ENCODE assay signal across 8 cellular contexts in the genomic region with DNA sequence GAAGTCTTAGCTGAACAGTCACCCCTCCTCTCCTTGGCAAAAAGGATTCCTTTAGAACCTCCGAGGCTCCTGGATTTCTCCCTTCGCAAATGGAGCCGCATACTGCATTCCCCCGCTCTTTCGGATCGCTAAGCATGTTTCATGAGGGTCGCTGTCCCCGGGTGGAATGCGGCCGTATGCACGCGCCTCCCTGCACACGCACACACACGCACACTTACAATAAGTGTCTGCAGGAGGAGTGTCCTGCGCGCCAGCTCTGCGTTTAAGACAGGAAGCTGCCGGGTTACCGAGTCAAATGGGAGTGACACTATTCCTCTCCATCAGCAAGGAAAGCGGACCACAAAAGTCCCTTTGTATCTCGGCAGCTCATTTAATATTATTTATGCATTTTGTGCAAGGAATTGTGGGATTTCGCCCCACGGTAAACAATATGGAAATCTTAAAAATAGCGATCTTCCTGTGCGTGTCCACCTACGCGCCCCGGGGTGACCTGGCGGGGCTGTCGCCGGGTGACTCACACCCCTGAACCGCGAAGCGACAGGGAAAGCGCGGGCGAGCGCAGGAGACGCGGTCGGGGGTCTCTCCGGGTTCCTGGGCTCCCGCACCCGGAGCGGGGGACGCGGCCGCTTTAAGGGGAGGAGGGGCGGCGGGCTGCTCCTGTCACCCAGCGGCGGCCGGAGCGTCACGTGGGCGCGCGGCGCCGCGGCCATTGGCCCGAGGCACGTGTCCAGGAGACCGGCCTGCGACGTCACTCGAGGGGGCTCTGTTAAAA. TPM values are rescaled to one million over a fixed set of nuclear protein-coding genes. Genes with fewer than 3 reads are reported as not detected.
DNase-seq lines count a peak whose midpoint lies in the region; ATAC-seq and TF ChIP-seq lines count a peak whose summit lies in the region.

No MANE protein-coding gene starts in this region.

- H3K9me3 ChIP-seq in Peyer's patch (no peaks in the 10 kb centered on the region), lower lobe of right lung (no peaks in the 10 kb centered on the region)

- H3K4me1 ChIP-seq in Peyer's patch: peaks cover 0 to 39% (median 6%) of the 10 kb centered on the region in 4 donors
- H3K4me1 ChIP-seq in lower lobe of right lung: peaks cover 23% of the 10 kb centered on the region

- DNase-seq in AG04449 (ENCODE audit: low read depth, low spot score): no peak
- peak; percentile 61 for DNase-seq in GM19238 (ENCODE audit: insufficient read length, low spot score)
- DNase-seq in Peyer's patch: peak in 2 of 3 donors; percentile 60 to 76
- peak; percentile 9 to 73 for DNase-seq in dermis microvascular lymphatic vessel endothelial cell (ENCODE audit: low read depth in 2 of 2)
- no peak for DNase-seq in lower lobe of right lung
- DNase-seq in stimulated activated CD8-positive, alpha-beta memory T cell treated with anti-CD3 and anti-CD28 coated beads, Interleukin-7, amount 100 ng/mL, for 4 hours (ENCODE audit: low read depth in 2 of 2): peak; percentile 8 to 38

- H3K27me3 ChIP-seq in Peyer's patch (peaks cover 0 to 82% of the 10 kb centered on the region in 2 donors), lower lobe of right lung (ENCODE audit: low read depth) (peaks cover 96% of the 10 kb centered on the region)

- H3K4me3 ChIP-seq in AG04449 (ENCODE audit: low read depth, low read length) (peak overlapping the region; percentile 49), Peyer's patch (peak overlapping the region; percentile 27 to 53 (median 43)), lower lobe of right lung (peak overlapping the region; percentile 47)

- TF ChIP-seq POLR2A in Peyer's patch (IDR thresholded peaks at IDR 0.05): no peak

- CTCF ChIA-PET in AG04449 (lab: Yijun Ruan, JAX): no interaction called here

- H3K27ac ChIP-seq in Peyer's patch (no peak overlapping the region), lower lobe of right lung (no peak overlapping the region)

- H3K36me3 ChIP-seq in Peyer's patch: no peaks in the 10 kb centered on the region
- H3K36me3 ChIP-seq in lower lobe of right lung: no peaks in the 10 kb centered on the region

- peak; percentile 63 to 80 for ATAC-seq in lower lobe of right lung
- ATAC-seq in GM18867 (IDR thresholded peaks at IDR 0.05; ENCODE audit: unreplicated experiment): no peak
- ATAC-seq in GM19023 (IDR thresholded peaks at IDR 0.05; ENCODE audit: unreplicated experiment): no peak

- TF ChIP-seq CTCF in AG04449 (IDR thresholded peaks at IDR 0.05; ENCODE audit: insufficient read depth, low read length, missing control alignments) (no peak), Peyer's patch (IDR thresholded peaks at IDR 0.05) (no peak), lower lobe of right lung (IDR thresholded peaks at IDR 0.05) (no peak)

- POLR2A ChIA-PET in AG04449 (lab: Yijun Ruan, JAX): no interaction called here

- intact Hi-C loops in lower lobe of right lung (cut with DNase I): no loop called here

RNA-seq across cellular contexts. Expression of a gene that starts 1.0 kb away (rescaled TPM):
- not detected for total RNA-seq in Peyer's patch
- total RNA-seq in dermis microvascular lymphatic vessel endothelial cell: under 0.01 TPM in 1 of 2 replicates, not detected in the other
- not detected for total RNA-seq in lower lobe of right lung

Comparison
In these comparisons a context has a peak if more than half of its experiments do, and no peak if none do; other contexts are left out.
1. DNase-seq: peak in GM19238 (single experiment), Peyer's patch (2 of 3), dermis microvascular lymphatic vessel endothelial cell (2 of 2) and stimulated activated CD8-positive, alpha-beta memory T cell treated with anti-CD3 and anti-CD28 coated beads, Interleukin-7, amount 100 ng/mL, for 4 hours (2 of 2); none in AG04449 (single experiment) and lower lobe of right lung (single experiment).
2. ATAC-seq: peak in lower lobe of right lung (2 of 2); none in GM18867 (single experiment) and GM19023 (single experiment).
3. Peak in every context shown above with its lines, with median percentiles within 50 percentile points of each other: H3K4me3 ChIP-seq.